In the genomic region with DNA sequence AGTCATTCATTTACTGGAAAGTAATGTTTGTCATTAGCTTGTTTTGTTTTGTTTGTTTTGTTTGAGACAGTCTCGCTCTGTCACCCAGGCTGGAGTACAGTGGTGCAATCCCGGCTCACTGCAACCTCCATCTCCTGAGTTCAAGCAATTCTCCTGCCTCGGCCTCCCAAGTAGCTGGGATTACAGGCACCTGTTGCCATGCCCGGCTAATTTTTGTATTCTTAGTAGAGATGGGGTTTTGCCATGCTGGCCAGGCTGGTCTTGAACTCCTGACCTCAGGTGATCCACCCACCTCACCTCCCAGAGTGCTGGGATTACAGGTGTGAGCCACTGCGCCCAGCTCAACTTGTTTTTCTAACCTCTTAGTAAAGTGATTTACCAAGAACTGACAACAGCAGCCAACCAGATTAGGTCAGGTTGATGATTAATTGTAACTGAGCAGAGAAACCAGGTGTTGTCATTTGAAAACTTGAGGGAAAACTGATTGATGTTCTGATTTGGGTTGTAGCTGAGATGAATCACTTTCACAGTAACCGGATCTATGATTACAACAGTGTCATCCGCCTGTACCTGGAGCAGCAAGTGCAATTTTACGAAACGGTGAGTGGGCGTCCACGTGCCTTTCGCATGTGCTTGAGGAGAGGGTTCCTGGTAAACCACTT, we compare ENCODE assay signal across 8 cellular contexts. TPM values are rescaled to one million over a fixed set of nuclear protein-coding genes. Genes with fewer than 3 reads are reported as not detected.
DNase-seq lines count a peak whose midpoint lies in the region; ATAC-seq and FAIRE-seq lines count a peak whose summit lies in the region.
"Not testable (repeated sequence)": the region's sequence is repeated elsewhere in the genome, so short reads cannot be mapped to it uniquely, and the experiment has no call there.

No MANE protein-coding gene starts in this region.

- CTCF ChIA-PET in activated CD4-positive, alpha-beta memory T cell treated with anti-CD3 and anti-CD28 coated beads for 36 hours (lab: Charles Lee) = interaction anchor here (2.5 kb wide), 1 partner anchor 86 kb away, joined by 14 read pairs; no protein-coding TSS in a partner anchor

- POLR2A ChIA-PET in activated CD4-positive, alpha-beta memory T cell treated with anti-CD3 and anti-CD28 coated beads for 36 hours (lab: Charles Lee) = interaction anchor here (1.2 to 1.5 kb wide), 3 partner anchors 54 to 85 kb away, joined by 3 to 4 read pairs (median 3); no protein-coding TSS in a partner anchor

- H3K9me2 ChIP-seq in Karpas-422 (replicated peaks; ENCODE audit: insufficient read depth, low read length) = not testable (repeated sequence)

- not testable (repeated sequence) for H3K27ac ChIP-seq in Karpas-422 (ENCODE audit: low read length); small intestine (ENCODE audit: low read depth in 1 of 2, low read length in 1 of 2)
- H3K27ac ChIP-seq in caudate nucleus (ENCODE audit: low read depth, low read length) = peak overlapping the region; percentile 97

- H3K4me3 ChIP-seq in Karpas-422 (ENCODE audit: low read length); small intestine (ENCODE audit: low read depth in 1 of 2, low read length in 2 of 2): not testable (repeated sequence)

- peak; percentile 78 for ATAC-seq in stimulated activated naive CD8-positive, alpha-beta T cell treated with anti-CD3 and anti-CD28 coated beads, Interleukin-15, amount 100 ng/mL, for 72 hours

- H3K36me3 ChIP-seq in Karpas-422 (ENCODE audit: insufficient read depth, low read length) = not testable (repeated sequence)
- peaks cover 9 to 19% of the 10 kb centered on the region in 2 donors for H3K36me3 ChIP-seq in small intestine (ENCODE audit: control insufficient read depth in 2 of 2, insufficient read depth in 2 of 2, low read length in 2 of 2)

- H3K79me2 ChIP-seq in Karpas-422 (ENCODE audit: low read length) = not testable (repeated sequence)

- H3K4me1 ChIP-seq in Karpas-422 (ENCODE audit: low read length); small intestine (ENCODE audit: control insufficient read depth in 2 of 2, insufficient read depth in 1 of 2, low read depth in 1 of 2, low read length in 1 of 2): not testable (repeated sequence)

- H3K4me3 Mint-ChIP-seq in activated CD4-positive, alpha-beta memory T cell treated with anti-CD3 and anti-CD28 coated beads for 36 hours; stimulated activated naive CD8-positive, alpha-beta T cell treated with anti-CD3 and anti-CD28 coated beads, Interleukin-15, amount 100 ng/mL, for 72 hours: not testable (repeated sequence)

- H3K9me3 ChIP-seq in Karpas-422 (ENCODE audit: low read length); small intestine (ENCODE audit: control insufficient read depth, low read depth): not testable (repeated sequence)

- peak overlapping the region; percentile 70 for H3K27ac Mint-ChIP-seq in activated CD4-positive, alpha-beta memory T cell treated with anti-CD3 and anti-CD28 coated beads for 36 hours
- peak overlapping the region in 1 of 2 donors; percentile 71 for H3K27ac Mint-ChIP-seq in stimulated activated naive CD8-positive, alpha-beta T cell treated with anti-CD3 and anti-CD28 coated beads, Interleukin-15, amount 100 ng/mL, for 72 hours

- H3K36me3 Mint-ChIP-seq in activated CD4-positive, alpha-beta memory T cell treated with anti-CD3 and anti-CD28 coated beads for 36 hours = peaks cover 68% of the 10 kb centered on the region

- not testable (repeated sequence) for H3K4me2 ChIP-seq in Karpas-422 (ENCODE audit: low read depth, low read length, poor library complexity, severe bottlenecking)

- 34 to 70% (median 53%) methylated on average over 12 of the region's 12 CpGs for WGBS in small intestine, 3 donors

- H3K4me1 Mint-ChIP-seq in activated CD4-positive, alpha-beta memory T cell treated with anti-CD3 and anti-CD28 coated beads for 36 hours (ENCODE audit: low read depth) = peaks cover 35% of the 10 kb centered on the region
- peaks cover 52% of the 10 kb centered on the region for H3K4me1 Mint-ChIP-seq in stimulated activated naive CD8-positive, alpha-beta T cell treated with anti-CD3 and anti-CD28 coated beads, Interleukin-15, amount 100 ng/mL, for 72 hours

- not testable (repeated sequence) for H3K9me3 Mint-ChIP-seq in activated CD4-positive, alpha-beta memory T cell treated with anti-CD3 and anti-CD28 coated beads for 36 hours; stimulated activated naive CD8-positive, alpha-beta T cell treated with anti-CD3 and anti-CD28 coated beads, Interleukin-15, amount 100 ng/mL, for 72 hours

- not testable (repeated sequence) for H3K27me3 ChIP-seq in Karpas-422 (ENCODE audit: low read length); small intestine (ENCODE audit: control insufficient read depth in 2 of 2, insufficient read depth in 2 of 2, low read length in 2 of 2)

- H2AFZ ChIP-seq in Karpas-422 (ENCODE audit: low read length) = not testable (repeated sequence)

- DNase-seq in Karpas-422 (peak; percentile 1), caudate nucleus (lab: John Stamatoyannopoulos, UW) (peak in 3 of 61 donors; percentile 20 to 46 (median 45)), kidney tubule cell (ENCODE audit: low spot score) (peak; percentile 81), small intestine (peak; percentile 68)
- peak; percentile 88 for DNase-seq in activated CD4-positive, alpha-beta memory T cell treated with anti-CD3 and anti-CD28 coated beads for 36 hours
- peak; percentile 40 for DNase-seq in activated T-helper 9 cell treated with anti-CD3 and anti-CD28 coated beads, Interleukin-2, amount 50 U/mL, for 16 hours (ENCODE audit: low read depth)
- DNase-seq in stimulated activated CD4-positive, alpha-beta T cell treated with anti-CD3 and anti-CD28 coated beads, Interleukin-4, amount 100 ng/mL, for 48 hours (ENCODE audit: low read depth in 2 of 2) = peak; percentile 63 to 69
- DNase-seq in stimulated activated naive CD8-positive, alpha-beta T cell treated with anti-CD3 and anti-CD28 coated beads, Interleukin-15, amount 100 ng/mL, for 72 hours = peak in 1 of 2 donors; percentile 41

- H4K20me1 ChIP-seq in Karpas-422 (ENCODE audit: insufficient read depth, low read depth, low read length) = not testable (repeated sequence)

- not testable (repeated sequence) for FAIRE-seq in small intestine (lab: Jason Lieb, UNC)

- H3K27me3 Mint-ChIP-seq in activated CD4-positive, alpha-beta memory T cell treated with anti-CD3 and anti-CD28 coated beads for 36 hours; stimulated activated naive CD8-positive, alpha-beta T cell treated with anti-CD3 and anti-CD28 coated beads, Interleukin-15, amount 100 ng/mL, for 72 hours: not testable (repeated sequence)

- intact Hi-C loops in activated CD4-positive, alpha-beta memory T cell treated with anti-CD3 and anti-CD28 coated beads for 36 hours (cut with micrococcal nuclease) = loop anchor here (1.0 kb wide), 6 partner anchors 22 to 267 kb away; no protein-coding TSS in a partner anchor

- not testable (repeated sequence) for H3K9ac ChIP-seq in Karpas-422 (ENCODE audit: low read length)

RNA-seq across cellular contexts. Expression of a gene that starts 41.2 kb away (rescaled TPM):
- total RNA-seq in Karpas-422 (2014; rRNA removed; shearing (Covaris generic); ENCODE audit: low replicate concordance) = 0.04 TPM in 1 of 2 replicates, not detected in the other
- total RNA-seq in activated CD4-positive, alpha-beta memory T cell treated with anti-CD3 and anti-CD28 coated beads for 36 hours = 10 to 100 TPM; 32.2 to 32.3 TPM
- 1 to 10 TPM; 7.0 to 9.4 (median 9.4) TPM for polyA plus RNA-seq in small intestine

Comparison
In these comparisons a context has a peak if more than half of its experiments do, and no peak if none do; other contexts are left out.
1. RNA of a gene that starts 41.2 kb away (total RNA-seq): 32.2 to 32.3 TPM in activated CD4-positive, alpha-beta memory T cell treated with anti-CD3 and anti-CD28 coated beads for 36 hours; 0.04 TPM in Karpas-422; every median in the first group is over 10 times any median in the second.